In genomic region chr15:90375071-90375470, GRCh38 we compare ENCODE assay signal across 22 cellular contexts.
"Had no signal": no experiment of that assay in that cellular context is flagged by ENCODE, and none has a peak within 500 bp of the region (broad histone marks: within the 10 kb centered on the region; RNA-seq: fewer than 3 reads in every experiment).

No MANE protein-coding gene starts in this region.

- H3K27ac ChIP-seq: ascending aorta, body of pancreas, VCaP had no signal

- H3K27me3 ChIP-seq: ascending aorta, body of pancreas had no signal

- H3K27ac Mint-ChIP-seq: activated CD4-positive, alpha-beta T cell treated with anti-CD3 and anti-CD28 coated beads for 36 hours; activated naive CD4-positive, alpha-beta T cell treated with anti-CD3 and anti-CD28 coated beads, Interleukin-2, amount 50 U/mL, for 72 hours; activated naive CD8-positive, alpha-beta T cell treated with anti-CD3 and anti-CD28 coated beads, Interleukin-2, amount 50 U/mL, for 24 hours had no signal

- H3K4me1 ChIP-seq: ascending aorta, body of pancreas had no signal

- ATAC-seq: activated CD4-positive, alpha-beta T cell treated with anti-CD3 and anti-CD28 coated beads for 36 hours; activated naive CD4-positive, alpha-beta T cell treated with anti-CD3 and anti-CD28 coated beads, Interleukin-2, amount 50 U/mL, for 72 hours; activated naive CD8-positive, alpha-beta T cell treated with anti-CD3 and anti-CD28 coated beads, Interleukin-2, amount 50 U/mL, for 24 hours; body of pancreas had no signal

- H3K4me3 ChIP-seq: ascending aorta, body of pancreas had no signal

- H3K27me3 Mint-ChIP-seq: activated CD4-positive, alpha-beta T cell treated with anti-CD3 and anti-CD28 coated beads for 36 hours; activated naive CD8-positive, alpha-beta T cell treated with anti-CD3 and anti-CD28 coated beads, Interleukin-2, amount 50 U/mL, for 24 hours had no signal

- H3K4me3 Mint-ChIP-seq: activated CD4-positive, alpha-beta T cell treated with anti-CD3 and anti-CD28 coated beads for 36 hours; activated naive CD8-positive, alpha-beta T cell treated with anti-CD3 and anti-CD28 coated beads, Interleukin-2, amount 50 U/mL, for 24 hours had no signal

- DNase-seq: activated CD4-positive, alpha-beta T cell treated with anti-CD3 and anti-CD28 coated beads for 36 hours; activated CD4-positive, alpha-beta T cell treated with anti-CD3 and anti-CD28 coated beads, Interleukin-2, amount 50 U/mL, for 4 hours; activated effector memory CD4-positive, alpha-beta T cell treated with anti-CD3 and anti-CD28 coated beads, Interleukin-2, amount 50 U/mL, for 16 hours; activated naive CD4-positive, alpha-beta T cell treated with Interleukin-2 at 50 U/mL for 16 hours; activated naive CD8-positive, alpha-beta T cell treated with anti-CD3 and anti-CD28 coated beads, Interleukin-2, amount 50 U/mL, for 24 hours; activated T-cell treated with anti-CD3 and anti-CD28 coated beads for 4 hours; amniotic stem cell; body of pancreas; central memory CD4-positive, alpha-beta T cell; KG1; NCI-H1092; NCI-H1417; NCI-H1694; NCI-H2029; NCI-H345; NCI-H510A; NCI-H526 treated with DMSO at 0.1 percent for 48 hours; NCI-H82; SIG-M5 had no signal

- H3K36me3 ChIP-seq: ascending aorta had no signal
